ENCODE assay signal across 8 cellular contexts in the genomic region with DNA sequence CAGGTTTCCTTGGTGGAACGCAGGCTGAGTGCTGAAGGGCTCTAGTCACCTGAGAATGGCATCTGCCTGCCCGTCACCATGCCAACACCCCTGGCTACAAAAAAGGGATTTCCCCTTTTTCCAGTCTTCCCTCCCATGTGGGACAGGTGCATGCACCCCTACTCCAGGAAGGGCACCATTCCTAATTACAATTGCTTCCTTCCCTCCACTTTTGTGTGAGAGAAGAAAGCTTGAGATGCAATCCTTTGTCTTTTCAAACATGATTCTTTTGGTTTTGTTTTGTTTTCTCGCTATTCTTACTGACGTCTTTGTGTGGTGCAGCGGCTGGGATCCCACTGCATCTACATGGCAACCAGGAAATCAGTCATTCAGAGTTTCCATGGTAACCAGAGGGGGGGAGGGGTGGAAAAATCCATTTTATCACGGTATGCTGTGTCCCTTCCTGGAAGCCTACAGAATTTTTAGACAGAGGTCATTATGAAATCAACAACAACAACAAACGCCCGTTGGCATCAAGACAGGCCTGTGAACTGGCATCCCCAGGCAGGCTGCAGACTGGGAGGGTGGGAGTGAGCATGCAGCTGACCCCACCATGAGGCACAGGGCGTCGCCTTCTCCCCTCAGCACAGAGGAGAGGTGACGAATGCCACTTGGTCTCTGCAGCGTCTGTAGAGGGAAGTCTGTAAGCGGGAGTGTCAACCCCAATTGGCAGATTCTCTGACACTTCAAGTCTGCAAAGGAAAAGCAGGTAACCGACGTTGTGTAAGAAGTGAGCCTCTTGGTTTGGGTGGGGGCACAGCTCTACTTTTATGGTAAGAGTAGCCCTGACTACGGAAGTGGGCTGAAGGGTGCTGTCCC. TPM values are rescaled to one million over a fixed set of nuclear protein-coding genes. Genes with fewer than 3 reads are reported as not detected.
DNase-seq lines count a peak whose midpoint lies in the region; ATAC-seq and TF ChIP-seq lines count a peak whose summit lies in the region.

No MANE protein-coding gene starts in this region.

- no peak for TF ChIP-seq POLR2A in heart left ventricle (IDR thresholded peaks at IDR 0.05)

- no peaks in the 10 kb centered on the region; a peak in 1 of 22 replicates for H3K27me3 ChIP-seq in BLaER1 treated with 17β-estradiol and CSF1 and Interleukin-3, amounts not matched to agents 10 nM and 100 nM
- H3K27me3 ChIP-seq in heart left ventricle (no peaks in the 10 kb centered on the region), psoas muscle (ENCODE audit: insufficient read depth in 3 of 3, low read length in 2 of 3) (no peaks in the 10 kb centered on the region), upper lobe of right lung (no peaks in the 10 kb centered on the region)

- ATAC-seq in GM19324 (IDR thresholded peaks at IDR 0.05; ENCODE audit: low FRiP score, unreplicated experiment): peak; percentile 71
- peak; percentile 60 for ATAC-seq in HG03469 (IDR thresholded peaks at IDR 0.05; ENCODE audit: unreplicated experiment)
- peak; percentile 49 to 85 (median 77) for ATAC-seq in heart left ventricle
- peak; percentile 23 to 56 (median 51) for ATAC-seq in psoas muscle
- peak; percentile 89 for ATAC-seq in upper lobe of right lung

- DNase-seq in OCI-M1 (lab: John Stamatoyannopoulos, UW) (peak; percentile 74), heart left ventricle (peak; percentile 32 to 70 (median 38)), psoas muscle (peak; percentile 17 to 56), upper lobe of right lung (peak; percentile 63)
- DNase-seq in activated gamma-delta T cell treated with anti-CD3 and anti-CD28 coated beads, Interleukin-2, amount 50 U/mL, for 16 hours (ENCODE audit: low read depth): peak; percentile 78

- H3K36me3 ChIP-seq in BLaER1 treated with 17β-estradiol and CSF1 and Interleukin-3, amounts not matched to agents 10 nM and 100 nM: no peaks in the 10 kb centered on the region
- no peaks in the 10 kb centered on the region for H3K36me3 ChIP-seq in heart left ventricle
- H3K36me3 ChIP-seq in psoas muscle (ENCODE audit: insufficient read depth in 1 of 2, low read depth in 1 of 2): no peaks in the 10 kb centered on the region
- H3K36me3 ChIP-seq in upper lobe of right lung: no peaks in the 10 kb centered on the region

- no peak for TF ChIP-seq CTCF in heart left ventricle (IDR thresholded peaks at IDR 0.05)
- TF ChIP-seq CTCF in psoas muscle (IDR thresholded peaks at IDR 0.05): no peak
- no peak for TF ChIP-seq CTCF in upper lobe of right lung (IDR thresholded peaks at IDR 0.05)

- peak overlapping the region; percentile 71 to 85 (median 79) for H3K9ac ChIP-seq in BLaER1 treated with 17β-estradiol and CSF1 and Interleukin-3, amounts not matched to agents 10 nM and 100 nM

- H3K4me1 ChIP-seq in BLaER1 treated with 17β-estradiol and CSF1 and Interleukin-3, amounts not matched to agents 10 nM and 100 nM: peaks cover 69 to 93% (median 73%) of the 10 kb centered on the region in 10 experiments
- H3K4me1 ChIP-seq in heart left ventricle (peaks cover 0 to 47% (median 0%) of the 10 kb centered on the region in 12 donors), psoas muscle (no peaks in the 10 kb centered on the region), upper lobe of right lung (peaks cover 3% of the 10 kb centered on the region)

- H4K20me1 ChIP-seq in BLaER1 treated with 17β-estradiol and CSF1 and Interleukin-3, amounts not matched to agents 10 nM and 100 nM: no peaks in the 10 kb centered on the region

- peak overlapping the region; percentile 88 to 98 (median 96) for H3K4me2 ChIP-seq in BLaER1 treated with 17β-estradiol and CSF1 and Interleukin-3, amounts not matched to agents 10 nM and 100 nM

- intact Hi-C loops in heart left ventricle (cut with DNase I) (loop anchor here in 2 of 10 donors (10.0 kb wide), 2 partner anchors 118 to 128 kb away; no protein-coding TSS in a partner anchor), psoas muscle (cut with DNase I) (no loop called here), upper lobe of right lung (cut with DNase I) (no loop called here)

- H3K27ac ChIP-seq in BLaER1 treated with 17β-estradiol and CSF1 and Interleukin-3, amounts not matched to agents 10 nM and 100 nM: peak overlapping the region; percentile 86 to 95 (median 91)
- H3K27ac ChIP-seq in heart left ventricle (peak overlapping the region in 8 of 12 donors; percentile 1 to 92 (median 18)), psoas muscle (no peak overlapping the region), upper lobe of right lung (peak overlapping the region; percentile 75)

- peaks cover 0 to 8% (median 0%) of the 10 kb centered on the region in 11 experiments; a peak in 3 of 22 replicates for H3K9me3 ChIP-seq in BLaER1 treated with 17β-estradiol and CSF1 and Interleukin-3, amounts not matched to agents 10 nM and 100 nM (replicated peaks in 1 of 11)
- H3K9me3 ChIP-seq in heart left ventricle (peaks cover 0 to 5% (median 0%) of the 10 kb centered on the region in 12 donors), psoas muscle (no peaks in the 10 kb centered on the region), upper lobe of right lung (no peaks in the 10 kb centered on the region)

- WGBS in heart left ventricle, 4 donors: 20 to 29% (median 21%) methylated on average over 16 of the region's 16 CpGs
- 12 to 23% (median 16%) methylated on average over 16 of the region's 16 CpGs for WGBS in psoas muscle, 3 donors

- peak overlapping the region; percentile 40 to 66 (median 53) for H3K4me3 ChIP-seq in BLaER1 treated with 17β-estradiol and CSF1 and Interleukin-3, amounts not matched to agents 10 nM and 100 nM
- H3K4me3 ChIP-seq in heart left ventricle (peak overlapping the region in 7 of 12 donors; percentile 16 to 54 (median 22)), psoas muscle (peak overlapping the region; percentile 30), upper lobe of right lung (peak overlapping the region; percentile 28)

RNA-seq across cellular contexts. Expression of gene GNG2, which starts 13.6 kb away (rescaled TPM):
- total RNA-seq in heart left ventricle (10 to 100 TPM in 2 of 9 donors, 1 to 10 TPM in 7; 3.3 to 29.2 (median 7.8) TPM), psoas muscle (1 to 10 TPM; 2.1 to 8.2 (median 5.3) TPM), upper lobe of right lung (24.4 TPM)
- polyA plus RNA-seq in heart left ventricle (1 to 10 TPM; 3.1 to 3.7 TPM), psoas muscle (1 to 10 TPM; 1.4 to 1.7 (median 1.6) TPM)
